8 cellular contexts compared by ENCODE assay signal in genomic region chr5:111703662-111704061, GRCh38. TPM values are rescaled to one million over a fixed set of nuclear protein-coding genes. Genes with fewer than 3 reads are reported as not detected.
DNase-seq lines count a peak whose midpoint lies in the region; ATAC-seq lines count a peak whose summit lies in the region.

No MANE protein-coding gene starts in this region.

- peak overlapping the region in 6 of 8 donors; percentile 36 to 88 (median 78) for H3K4me3 Mint-ChIP-seq in naive B cell

- no peaks in the 10 kb centered on the region for H3K36me3 Mint-ChIP-seq in naive B cell

- no peaks in the 10 kb centered on the region for H3K9me3 Mint-ChIP-seq in naive B cell

- ATAC-seq in GM21786 (IDR thresholded peaks at IDR 0.05; ENCODE audit: unreplicated experiment) (peak; percentile 98), HG03571 (IDR thresholded peaks at IDR 0.05; ENCODE audit: unreplicated experiment) (peak; percentile 96), naive B cell (ENCODE audit: low read depth in 2 of 2) (peak; percentile 87 to 93)

- H3K27me3 Mint-ChIP-seq in naive B cell: no peaks in the 10 kb centered on the region

- H3K27ac Mint-ChIP-seq in naive B cell: peak overlapping the region in 2 of 6 donors; percentile 11 to 74

- peaks cover 11 to 23% (median 19%) of the 10 kb centered on the region in 3 donors for H3K4me1 Mint-ChIP-seq in naive B cell

- DNase-seq in SIG-M5 treated with dmso at 0.1 percent for 504 hours (lab: John Stamatoyannopoulos, UW; ENCODE audit: unreplicated experiment) (peak; percentile 66), SIG-M5 (lab: John Stamatoyannopoulos, UW) (no peak), naive B cell (peak; percentile 33), 8988T (no peak), kidney glomerular epithelial cell (lab: John Stamatoyannopoulos, UW) (no peak)
- DNase-seq in activated CD4-positive, CD25-positive, alpha-beta regulatory T cell (lab: John Stamatoyannopoulos, UW): no peak

RNA-seq across cellular contexts. Expression of gene NREP, which starts 53.3 kb away (rescaled TPM):
- polyA plus RNA-seq in naive B cell (ENCODE audit: low read depth in 6 of 6): 10 to 100 TPM; 13.1 to 22.1 (median 19.1) TPM

Comparison
In these comparisons a context has a peak if more than half of its experiments do, and no peak if none do; other contexts are left out.
1. DNase-seq: peak in SIG-M5 treated with dmso at 0.1 percent for 504 hours (single experiment) and naive B cell (single experiment); none in SIG-M5 (single experiment), activated CD4-positive, CD25-positive, alpha-beta regulatory T cell (0 of 4), 8988T (single experiment) and kidney glomerular epithelial cell (single experiment).
2. Peak in every context shown above with its lines, with median percentiles within 50 percentile points of each other: ATAC-seq.